Comparison of ENCODE assay signal across 1 cellular context in the genomic region with DNA sequence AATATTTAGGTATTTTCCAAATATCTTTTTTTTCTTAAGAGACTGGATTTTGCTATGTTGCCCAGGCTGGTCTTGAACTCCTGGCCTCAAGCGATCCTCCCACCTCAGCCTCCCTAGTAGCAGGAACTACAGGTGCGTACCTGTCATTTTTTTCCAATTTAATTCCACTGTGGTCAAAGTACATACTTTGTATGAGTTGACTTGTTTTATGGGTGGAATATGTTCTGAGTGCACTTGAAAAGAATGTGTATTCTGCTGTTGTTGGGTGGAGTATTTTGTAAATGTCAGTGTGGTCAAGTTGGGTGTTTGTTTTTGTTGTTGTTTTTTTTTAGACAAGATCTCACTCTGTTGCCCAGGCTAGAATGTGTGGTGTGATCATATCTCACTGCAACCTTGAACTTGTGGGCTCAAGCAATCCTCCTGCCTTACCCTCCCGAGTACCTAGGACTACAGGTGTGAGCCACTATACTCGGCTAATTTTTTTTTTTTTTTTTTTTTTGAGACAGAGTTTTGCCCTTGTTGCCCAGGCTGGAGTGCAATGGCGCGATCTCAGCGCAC.
TF ChIP-seq lines count a peak whose summit lies in the region.

No MANE protein-coding gene starts in this region.

TF ChIP-seq in K562, 482 proteins besides CTCF, POLR2A, EP300 and RAD21:
- TF ChIP-seq, protein P1, sequence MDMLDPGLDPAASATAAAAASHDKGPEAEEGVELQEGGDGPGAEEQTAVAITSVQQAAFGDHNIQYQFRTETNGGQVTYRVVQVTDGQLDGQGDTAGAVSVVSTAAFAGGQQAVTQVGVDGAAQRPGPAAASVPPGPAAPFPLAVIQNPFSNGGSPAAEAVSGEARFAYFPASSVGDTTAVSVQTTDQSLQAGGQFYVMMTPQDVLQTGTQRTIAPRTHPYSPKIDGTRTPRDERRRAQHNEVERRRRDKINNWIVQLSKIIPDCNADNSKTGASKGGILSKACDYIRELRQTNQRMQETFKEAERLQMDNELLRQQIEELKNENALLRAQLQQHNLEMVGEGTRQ (CRISPR knock-in tag; IDR thresholded peaks at IDR 0.05), result no peak
- TF ChIP-seq, protein P2, sequence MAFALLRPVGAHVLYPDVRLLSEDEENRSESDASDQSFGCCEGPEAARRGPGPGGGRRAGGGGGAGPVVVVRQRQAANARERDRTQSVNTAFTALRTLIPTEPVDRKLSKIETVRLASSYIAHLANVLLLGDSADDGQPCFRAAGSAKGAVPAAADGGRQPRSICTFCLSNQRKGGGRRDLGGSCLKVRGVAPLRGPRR (CRISPR knock-in tag; IDR thresholded peaks at IDR 0.05), result no peak
- TF ChIP-seq CXXC5 (CRISPR knock-in tag; IDR thresholded peaks at IDR 0.05) (no peak), ARID1B (IDR thresholded peaks at IDR 0.05) (no peak), ZKSCAN3 (CRISPR knock-in tag; IDR thresholded peaks at IDR 0.05) (no peak), E2F3 (CRISPR knock-in tag; IDR thresholded peaks at IDR 0.05) (no peak), ASH1L (IDR thresholded peaks at IDR 0.05; ENCODE audit: borderline replicate concordance, low read depth, partially characterized antibody) (no peak), NR4A1 (CRISPR knock-in tag; IDR thresholded peaks at IDR 0.05) (no peak), NR4A1 (tag; IDR thresholded peaks at IDR 0.05) (no peak), IFI16 (CRISPR knock-in tag; IDR thresholded peaks at IDR 0.05) (no peak), TCF7 (IDR thresholded peaks at IDR 0.05; ENCODE audit: borderline replicate concordance) (no peak), SIX5 (IDR thresholded peaks at IDR 0.05; ENCODE audit: borderline replicate concordance in 1 of 2, insufficient read depth in 1 of 2, low read depth in 1 of 2, low read length in 2 of 2) (no peak), DIDO1 (tag; IDR thresholded peaks at IDR 0.05; ENCODE audit: low read depth) (no peak), PTTG1 (tag; IDR thresholded peaks at IDR 0.05; ENCODE audit: low read depth) (no peak), ZNF830 (CRISPR knock-in tag; IDR thresholded peaks at IDR 0.05) (no peak)
- TF ChIP-seq, protein P3, sequence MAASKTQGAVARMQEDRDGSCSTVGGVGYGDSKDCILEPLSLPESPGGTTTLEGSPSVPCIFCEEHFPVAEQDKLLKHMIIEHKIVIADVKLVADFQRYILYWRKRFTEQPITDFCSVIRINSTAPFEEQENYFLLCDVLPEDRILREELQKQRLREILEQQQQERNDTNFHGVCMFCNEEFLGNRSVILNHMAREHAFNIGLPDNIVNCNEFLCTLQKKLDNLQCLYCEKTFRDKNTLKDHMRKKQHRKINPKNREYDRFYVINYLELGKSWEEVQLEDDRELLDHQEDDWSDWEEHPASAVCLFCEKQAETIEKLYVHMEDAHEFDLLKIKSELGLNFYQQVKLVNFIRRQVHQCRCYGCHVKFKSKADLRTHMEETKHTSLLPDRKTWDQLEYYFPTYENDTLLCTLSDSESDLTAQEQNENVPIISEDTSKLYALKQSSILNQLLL (CRISPR knock-in tag; IDR thresholded peaks at IDR 0.05; ENCODE audit: borderline replicate concordance), result no peak
- TF ChIP-seq, protein P4, sequence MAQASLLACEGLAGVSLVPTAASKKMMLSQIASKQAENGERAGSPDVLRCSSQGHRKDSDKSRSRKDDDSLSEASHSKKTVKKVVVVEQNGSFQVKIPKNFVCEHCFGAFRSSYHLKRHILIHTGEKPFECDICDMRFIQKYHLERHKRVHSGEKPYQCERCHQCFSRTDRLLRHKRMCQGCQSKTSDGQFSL (CRISPR knock-in tag; IDR thresholded peaks at IDR 0.05), result no peak
- TF ChIP-seq, protein P4 (tag; IDR thresholded peaks at IDR 0.05), result no peak
